Comparison of ENCODE assay signal across 9 cellular contexts in the genomic region with DNA sequence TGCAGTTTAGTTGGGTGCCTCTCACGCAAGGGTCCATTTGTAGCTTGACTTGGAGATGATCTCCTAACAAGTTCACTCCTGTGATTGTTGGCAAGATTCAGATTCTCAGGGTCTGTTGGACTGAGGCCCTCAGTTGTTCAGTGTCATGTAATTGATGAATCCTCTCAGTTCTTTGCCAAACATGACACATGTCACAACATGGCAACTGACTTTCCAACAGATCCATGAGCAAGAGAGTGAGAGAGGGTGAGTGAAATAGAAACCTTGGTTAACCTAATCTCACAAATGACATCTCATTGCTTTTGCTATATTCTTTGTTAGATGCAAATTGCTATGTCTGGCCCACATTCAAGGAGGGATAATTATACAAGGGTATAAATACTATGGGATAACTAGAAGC.
"Had no signal": no experiment of that assay in that cellular context is flagged by ENCODE, and none has a peak within 500 bp of the region (broad histone marks: within the 10 kb centered on the region; RNA-seq: fewer than 3 reads in every experiment).

No MANE protein-coding gene starts in this region.

- ATAC-seq: HCT116, K562 had no signal

- H3K4me3 ChIP-seq: GM23248, HAP-1, K562 had no signal

- H3K36me3 ChIP-seq: HAP-1 had no signal

- DNase-seq: GM23248, H7, HFFc6, IMR-90, KG1 had no signal

- H2AFZ ChIP-seq: GM23248 had no signal

- FAIRE-seq: HTR-8/SVneo, K562 had no signal

- H3K27ac ChIP-seq: GM23248 had no signal

- H3K9me3 ChIP-seq: HAP-1 had no signal

- H3K9ac ChIP-seq: GM23248 had no signal

- H3K4me1 ChIP-seq: HAP-1 had no signal
